In the genomic region with DNA sequence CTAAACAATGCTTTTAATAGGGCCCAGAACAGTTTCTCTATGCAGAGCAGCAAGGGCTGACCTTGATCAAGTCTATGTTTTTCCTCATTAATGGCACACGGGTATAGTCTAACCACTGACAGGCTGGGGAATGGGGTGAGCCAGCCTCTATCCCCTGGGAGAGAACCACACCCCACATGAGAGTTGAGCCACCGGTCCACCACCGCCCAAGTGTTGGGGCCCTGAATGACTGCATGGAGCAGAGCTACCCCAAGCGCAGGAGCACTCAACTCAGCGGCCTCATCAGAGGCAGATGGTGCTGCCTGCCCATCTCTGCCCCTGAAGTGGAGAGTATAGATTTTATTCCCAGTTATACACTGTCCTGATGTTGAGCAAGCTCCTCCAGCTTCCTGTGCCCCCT, we compare ENCODE assay signal across 27 cellular contexts.
"Had no signal": no experiment of that assay in that cellular context is flagged by ENCODE, and none has a peak within 500 bp of the region (broad histone marks: within the 10 kb centered on the region; RNA-seq: fewer than 3 reads in every experiment).

No MANE protein-coding gene starts in this region.

- H3K9me3 ChIP-seq: psoas muscle, testis, transverse colon, uterus had no signal

- H3K27ac Mint-ChIP-seq: activated B cell treated with CpG ODN at 0.5 μM for 24 hours; activated CD4-positive, alpha-beta T cell treated with anti-CD3 and anti-CD28 coated beads for 36 hours; activated naive CD4-positive, alpha-beta T cell treated with anti-CD3 and anti-CD28 coated beads, Interleukin-2, amount 50 U/mL, for 24 hours; activated naive CD8-positive, alpha-beta T cell treated with anti-CD3 and anti-CD28 coated beads, Interleukin-2, amount 50 U/mL, for 24 hours; activated T-helper 17 cell treated with anti-CD3 and anti-CD28 coated beads, Interleukin-2, amount 50 U/mL, for 72 hours; effector memory CD8-positive, alpha-beta T cell; mesothelial cell of epicardium; naive B cell; nephron progenitor cell; T-helper 2 cell treated with Interferon-gamma antibody and Interleukin-4, amounts not matched to agents 5 μg/mL and 100 μg/mL, for 36 hours had no signal

- H3K27me3 ChIP-seq: testis, transverse colon, uterus had no signal

- DNase-seq: activated B cell treated with CpG ODN at 0.5 μM for 24 hours; activated CD4-positive, alpha-beta T cell treated with anti-CD3 and anti-CD28 coated beads for 36 hours; activated CD4-positive, alpha-beta T cell treated with anti-CD3 and anti-CD28 coated beads, Interleukin-2, amount 50 U/mL, for 4 hours; activated naive CD8-positive, alpha-beta T cell treated with anti-CD3 and anti-CD28 coated beads, Interleukin-2, amount 50 U/mL, for 24 hours; activated T-cell treated with anti-CD3 and anti-CD28 coated beads, Interleukin-2, amount 50 U/mL, for 4 hours; amygdala; central memory CD4-positive, alpha-beta T cell; effector memory CD8-positive, alpha-beta T cell; hippocampal formation; left colon; mammary epithelial cell; naive B cell; nephron progenitor cell; nucleus accumbens; stimulated activated CD4-positive, alpha-beta T cell treated with anti-CD3 and anti-CD28 coated beads, Interleukin-2, amount 100 ng/mL, for 48 hours; stimulated activated naive CD4-positive, alpha-beta T cell treated with Interleukin-2 at 50 U/mL for 16 hours; T-helper 1 cell; testis; transverse colon; uterus had no signal

- H3K4me1 ChIP-seq: gastroesophageal sphincter, parathyroid adenoma, psoas muscle, testis, transverse colon, uterus had no signal

- H3K27ac ChIP-seq: gastroesophageal sphincter, parathyroid adenoma, psoas muscle, testis, transverse colon, uterus had no signal

- H3K4me1 Mint-ChIP-seq: activated B cell treated with CpG ODN at 0.5 μM for 24 hours; activated CD4-positive, alpha-beta T cell treated with anti-CD3 and anti-CD28 coated beads for 36 hours; activated naive CD4-positive, alpha-beta T cell treated with anti-CD3 and anti-CD28 coated beads, Interleukin-2, amount 50 U/mL, for 24 hours; activated naive CD8-positive, alpha-beta T cell treated with anti-CD3 and anti-CD28 coated beads, Interleukin-2, amount 50 U/mL, for 24 hours; activated T-helper 17 cell treated with anti-CD3 and anti-CD28 coated beads, Interleukin-2, amount 50 U/mL, for 72 hours; mesothelial cell of epicardium; naive B cell had no signal

- H3K4me3 ChIP-seq: gastroesophageal sphincter, psoas muscle, testis, transverse colon, uterus had no signal

- H3K36me3 Mint-ChIP-seq: activated naive CD4-positive, alpha-beta T cell treated with anti-CD3 and anti-CD28 coated beads, Interleukin-2, amount 50 U/mL, for 24 hours; mesothelial cell of epicardium; naive B cell had no signal

- H3K36me3 ChIP-seq: gastroesophageal sphincter, transverse colon, uterus had no signal

- H3K27me3 Mint-ChIP-seq: activated B cell treated with CpG ODN at 0.5 μM for 24 hours; activated CD4-positive, alpha-beta T cell treated with anti-CD3 and anti-CD28 coated beads for 36 hours; activated naive CD8-positive, alpha-beta T cell treated with anti-CD3 and anti-CD28 coated beads, Interleukin-2, amount 50 U/mL, for 24 hours; activated T-helper 17 cell treated with anti-CD3 and anti-CD28 coated beads, Interleukin-2, amount 50 U/mL, for 72 hours; effector memory CD8-positive, alpha-beta T cell; naive B cell had no signal

- H3K9me3 Mint-ChIP-seq: activated naive CD4-positive, alpha-beta T cell treated with anti-CD3 and anti-CD28 coated beads, Interleukin-2, amount 50 U/mL, for 24 hours; activated naive CD8-positive, alpha-beta T cell treated with anti-CD3 and anti-CD28 coated beads, Interleukin-2, amount 50 U/mL, for 24 hours; mesothelial cell of epicardium; nephron progenitor cell had no signal

- ATAC-seq: activated CD4-positive, alpha-beta T cell treated with anti-CD3 and anti-CD28 coated beads for 36 hours; activated naive CD8-positive, alpha-beta T cell treated with anti-CD3 and anti-CD28 coated beads, Interleukin-2, amount 50 U/mL, for 24 hours; activated T-cell treated with anti-CD3 and anti-CD28 coated beads, Interleukin-2, amount 50 U/mL, for 4 hours; activated T-helper 17 cell treated with anti-CD3 and anti-CD28 coated beads, Interleukin-2, amount 50 U/mL, for 72 hours; effector memory CD8-positive, alpha-beta T cell; gastroesophageal sphincter; left colon; psoas muscle had no signal

- H3K4me3 Mint-ChIP-seq: activated B cell treated with CpG ODN at 0.5 μM for 24 hours; activated CD4-positive, alpha-beta T cell treated with anti-CD3 and anti-CD28 coated beads for 36 hours; activated naive CD4-positive, alpha-beta T cell treated with anti-CD3 and anti-CD28 coated beads, Interleukin-2, amount 50 U/mL, for 24 hours; activated naive CD8-positive, alpha-beta T cell treated with anti-CD3 and anti-CD28 coated beads, Interleukin-2, amount 50 U/mL, for 24 hours; activated T-cell treated with anti-CD3 and anti-CD28 coated beads, Interleukin-2, amount 50 U/mL, for 4 hours; activated T-helper 17 cell treated with anti-CD3 and anti-CD28 coated beads, Interleukin-2, amount 50 U/mL, for 72 hours; effector memory CD8-positive, alpha-beta T cell; mesothelial cell of epicardium; naive B cell; nephron progenitor cell; T-helper 2 cell treated with Interferon-gamma antibody and Interleukin-4, amounts not matched to agents 5 μg/mL and 100 μg/mL, for 36 hours had no signal
